Comparison of ENCODE assay signal across 1 cellular context in the genomic region with DNA sequence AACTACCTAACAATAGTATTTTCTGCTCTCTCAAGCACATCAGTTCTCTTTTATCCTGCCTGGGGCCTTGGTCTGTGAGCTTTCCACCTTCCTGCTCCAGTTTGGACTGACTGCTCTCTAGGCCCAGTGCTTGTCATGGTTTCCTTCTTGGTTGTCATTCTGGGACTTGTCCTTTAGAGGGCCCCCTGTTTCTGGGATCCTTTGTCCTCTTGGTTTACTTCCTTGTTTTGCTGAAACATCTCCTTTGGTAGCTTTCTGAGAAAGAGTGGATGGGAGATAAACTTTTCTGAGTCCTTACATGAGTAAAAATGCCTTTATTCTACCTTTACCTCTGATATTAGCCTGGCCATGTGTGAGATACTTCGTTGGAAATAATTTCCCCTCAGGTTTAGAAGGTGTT.
TF ChIP-seq lines count a peak whose summit lies in the region.

No MANE protein-coding gene starts in this region.

TF ChIP-seq in liver, 16 proteins besides CTCF, POLR2A, EP300 and RAD21 (continued from another document):
- no peak for TF ChIP-seq ATF3 (IDR thresholded peaks at IDR 0.05)
- no peak for TF ChIP-seq GABPA (IDR thresholded peaks at IDR 0.05 in 1 of 2, conservative IDR thresholded peaks at IDR 0.05 in 1 of 2)
- no peak for TF ChIP-seq HNF4A (conservative IDR thresholded peaks at IDR 0.05)
TF ChIP-seq in liver: peak in this region for 0.
